Comparison of ENCODE assay signal across 1 cellular context in genomic region chr22:19730662-19731360, GRCh38.
TF ChIP-seq lines count a peak whose summit lies in the region.

No MANE protein-coding gene starts in this region.

TF ChIP-seq in HepG2, 621 proteins besides CTCF, POLR2A, EP300 and RAD21 (continued from another document and continues in another):
- TF ChIP-seq ARID5B (CRISPR knock-in tag; IDR thresholded peaks at IDR 0.05): peak; percentile 80; the same call in 1 of the 2 replicates
- peak; percentile 36; the same call in 1 of the 2 replicates for TF ChIP-seq KLF13 (CRISPR knock-in tag; IDR thresholded peaks at IDR 0.05)
- peak; percentile 41; the same call in 1 of the 2 replicates for TF ChIP-seq ZNF280B (CRISPR knock-in tag; IDR thresholded peaks at IDR 0.05; ENCODE audit: borderline replicate concordance)
- TF ChIP-seq RBM39 (IDR thresholded peaks at IDR 0.05; ENCODE audit: low read depth, low read length, poor library complexity, severe bottlenecking): peak; percentile 43
- TF ChIP-seq ZNF879 (CRISPR knock-in tag; IDR thresholded peaks at IDR 0.05): no peak
- TF ChIP-seq HES4 (CRISPR knock-in tag; IDR thresholded peaks at IDR 0.05; ENCODE audit: borderline replicate concordance): 0 out of 2 replicates have a peak, but pooled peaks have one; percentile 50
- no peak for TF ChIP-seq ZNF251 (CRISPR knock-in tag; IDR thresholded peaks at IDR 0.05)
- TF ChIP-seq TFDP1 (CRISPR knock-in tag; IDR thresholded peaks at IDR 0.05; ENCODE audit: borderline replicate concordance): peak; percentile 23; the same call in 1 of the 2 replicates
- TF ChIP-seq SRSF4 (IDR thresholded peaks at IDR 0.05; ENCODE audit: low read depth, low read length, poor library complexity, severe bottlenecking): no peak
- no peak for TF ChIP-seq SSRP1 (CRISPR knock-in tag; IDR thresholded peaks at IDR 0.05)
- peak; percentile 91; the same call in 1 of the 2 replicates for TF ChIP-seq ZNF556 (CRISPR knock-in tag; IDR thresholded peaks at IDR 0.05; ENCODE audit: borderline replicate concordance)
- peak; percentile 79 for TF ChIP-seq KDM2A (CRISPR knock-in tag; IDR thresholded peaks at IDR 0.05; ENCODE audit: borderline replicate concordance, low read depth)
- TF ChIP-seq ZNF563 (CRISPR knock-in tag; IDR thresholded peaks at IDR 0.05): peak; percentile 85; the same call in 1 of the 2 replicates
- TF ChIP-seq ZNF503 (CRISPR knock-in tag; IDR thresholded peaks at IDR 0.05): peak; percentile 81
- no peak for TF ChIP-seq TCF7 (IDR thresholded peaks at IDR 0.05; ENCODE audit: low read depth)
- 0 out of 2 replicates have a peak, but pooled peaks have one; percentile 8 for TF ChIP-seq POGZ (CRISPR knock-in tag; IDR thresholded peaks at IDR 0.05)
- TF ChIP-seq SRSF1 (optimal IDR thresholded peaks at IDR 0.05; ENCODE audit: low read depth, low read length): peak; percentile 98
- TF ChIP-seq STAT6 (CRISPR knock-in tag; IDR thresholded peaks at IDR 0.05; ENCODE audit: borderline replicate concordance): 0 out of 2 replicates have a peak, but pooled peaks have one; percentile 67
- peak; percentile 76; the same call in 1 of the 2 replicates for TF ChIP-seq ZNF598 (CRISPR knock-in tag; IDR thresholded peaks at IDR 0.05; ENCODE audit: borderline replicate concordance)
- TF ChIP-seq ZGPAT (CRISPR knock-in tag; IDR thresholded peaks at IDR 0.05): peak; percentile 77
- peak; percentile 95 for TF ChIP-seq ZBTB7B (CRISPR knock-in tag; IDR thresholded peaks at IDR 0.05)
- peak; percentile 28; the same call in 1 of the 2 replicates for TF ChIP-seq ZNF274 (CRISPR knock-in tag; IDR thresholded peaks at IDR 0.05)
- no peak for TF ChIP-seq FOXK2 (IDR thresholded peaks at IDR 0.05)
- TF ChIP-seq TAF1 (CRISPR knock-in tag; IDR thresholded peaks at IDR 0.05): no peak
- peak; percentile 81; the same call in 1 of the 2 replicates for TF ChIP-seq ZNF567 (CRISPR knock-in tag; IDR thresholded peaks at IDR 0.05; ENCODE audit: borderline replicate concordance)
- TF ChIP-seq MEIS2 (CRISPR knock-in tag; IDR thresholded peaks at IDR 0.05): peak; percentile 99
- 0 out of 2 replicates have a peak, but pooled peaks have one; percentile 37 for TF ChIP-seq ZNF431 (CRISPR knock-in tag; IDR thresholded peaks at IDR 0.05; ENCODE audit: borderline replicate concordance, low read depth)
- peak; percentile 94 for TF ChIP-seq FOXA3 (CRISPR knock-in tag; IDR thresholded peaks at IDR 0.05)
- TF ChIP-seq ZNF207 (IDR thresholded peaks at IDR 0.05; ENCODE audit: borderline replicate concordance): no peak
- no peak; the same call in 2 of the 3 replicates for TF ChIP-seq MXI1 (IDR thresholded peaks at IDR 0.05; ENCODE audit: borderline replicate concordance, low read depth, low read length)
- TF ChIP-seq BRD4 (CRISPR knock-in tag; IDR thresholded peaks at IDR 0.05): 0 out of 2 replicates have a peak, but pooled peaks have one; percentile 17
- TF ChIP-seq ZKSCAN8 (CRISPR knock-in tag; IDR thresholded peaks at IDR 0.05; ENCODE audit: borderline replicate concordance): no peak
- TF ChIP-seq ATF1 (CRISPR knock-in tag; IDR thresholded peaks at IDR 0.05): no peak
- TF ChIP-seq HNRNPK (IDR thresholded peaks at IDR 0.05; ENCODE audit: low read depth, low read length, poor library complexity, severe bottlenecking): peak; percentile 11
- 0 out of 2 replicates have a peak, but pooled peaks have one; percentile 31 for TF ChIP-seq ESRRA (CRISPR knock-in tag; IDR thresholded peaks at IDR 0.05; ENCODE audit: low read depth)
- TF ChIP-seq FOXA1 (IDR thresholded peaks at IDR 0.05): no peak
- TF ChIP-seq FOXA1 (CRISPR knock-in tag; IDR thresholded peaks at IDR 0.05): peak; percentile 96
- TF ChIP-seq ZMYM2 (CRISPR knock-in tag; IDR thresholded peaks at IDR 0.05): 0 out of 2 replicates have a peak, but pooled peaks have one; percentile 35
- TF ChIP-seq CBX1 (IDR thresholded peaks at IDR 0.05; ENCODE audit: low read depth): no peak
- TF ChIP-seq ZNF17 (CRISPR knock-in tag; IDR thresholded peaks at IDR 0.05): no peak
- no peak for TF ChIP-seq ZNF644 (CRISPR knock-in tag; IDR thresholded peaks at IDR 0.05; ENCODE audit: low read depth)
- 0 out of 2 replicates have a peak, but pooled peaks have one; percentile 69 for TF ChIP-seq DPF2 (CRISPR knock-in tag; IDR thresholded peaks at IDR 0.05; ENCODE audit: borderline replicate concordance, low read depth)
- no peak for TF ChIP-seq MAFF (IDR thresholded peaks at IDR 0.05; ENCODE audit: low read depth, low read length)
- 0 out of 2 replicates have a peak, but pooled peaks have one; percentile 56 for TF ChIP-seq AHR (CRISPR knock-in tag; IDR thresholded peaks at IDR 0.05)
- peak; percentile 51 for TF ChIP-seq TFDP2 (CRISPR knock-in tag; IDR thresholded peaks at IDR 0.05)
- no peak for TF ChIP-seq ZNF296 (CRISPR knock-in tag; conservative IDR thresholded peaks at IDR 0.05)
- TF ChIP-seq GTF2F1 (IDR thresholded peaks at IDR 0.05; ENCODE audit: low read length): no peak
- peak; percentile 84 for TF ChIP-seq ZNF547 (CRISPR knock-in tag; IDR thresholded peaks at IDR 0.05)
- no peak for TF ChIP-seq RBAK (CRISPR knock-in tag; IDR thresholded peaks at IDR 0.05)
- no peak for TF ChIP-seq SOX6 (IDR thresholded peaks at IDR 0.05)
- TF ChIP-seq SOX6 (CRISPR knock-in tag; IDR thresholded peaks at IDR 0.05): peak; percentile 92
- peak; percentile 59; the same call in 1 of the 2 replicates for TF ChIP-seq ZNF572 (CRISPR knock-in tag; IDR thresholded peaks at IDR 0.05)
- TF ChIP-seq HDAC1 (CRISPR knock-in tag; IDR thresholded peaks at IDR 0.05): peak; percentile 90
- 0 out of 2 replicates have a peak, but pooled peaks have one; percentile 64 for TF ChIP-seq SRY (CRISPR knock-in tag; IDR thresholded peaks at IDR 0.05)
- peak; percentile 74; the same call in 1 of the 2 replicates for TF ChIP-seq ZNF543 (CRISPR knock-in tag; IDR thresholded peaks at IDR 0.05)
- peak; percentile 78; the same call in 1 of the 2 replicates for TF ChIP-seq DMAP1 (CRISPR knock-in tag; IDR thresholded peaks at IDR 0.05)
- 0 out of 2 replicates have a peak, but pooled peaks have one; percentile 55 for TF ChIP-seq FUBP1 (CRISPR knock-in tag; IDR thresholded peaks at IDR 0.05; ENCODE audit: borderline replicate concordance)
